ENCODE assay signal across 1 cellular context in genomic region chr5:126369995-126370731, GRCh38.
A peak's percentile ranks its signal among the peaks of the same experiment; 100 is the strongest.
TF ChIP-seq lines count a peak whose summit lies in the region.

No MANE protein-coding gene starts in this region.

TF ChIP-seq in HepG2, 621 proteins besides CTCF, POLR2A, EP300 and RAD21 (continued from another document and continues in another):
- TF ChIP-seq HOMEZ (CRISPR knock-in tag; IDR thresholded peaks at IDR 0.05; ENCODE audit: low read depth), result no peak; the same call in 1 of the 2 replicates
- peak; percentile 35; the same call in 1 of the 2 replicates for TF ChIP-seq HNF1A (IDR thresholded peaks at IDR 0.05; ENCODE audit: low read depth)
- peak; percentile 41; the same call in 1 of the 2 replicates for TF ChIP-seq HNF1A (CRISPR knock-in tag; IDR thresholded peaks at IDR 0.05; ENCODE audit: borderline replicate concordance)
- TF ChIP-seq TEAD3 (CRISPR knock-in tag; optimal IDR thresholded peaks at IDR 0.05; ENCODE audit: borderline replicate concordance), result peak; percentile 23
- 0 out of 2 replicates have a peak, but pooled peaks have one; percentile 25 for TF ChIP-seq ZNF792 (CRISPR knock-in tag; IDR thresholded peaks at IDR 0.05)
- no peak for TF ChIP-seq PHF5A (CRISPR knock-in tag; IDR thresholded peaks at IDR 0.05; ENCODE audit: low read depth, unreplicated experiment)
- 0 out of 2 replicates have a peak, but pooled peaks have one; percentile 25 for TF ChIP-seq PPARG (CRISPR knock-in tag; conservative IDR thresholded peaks at IDR 0.05)
- no peak for TF ChIP-seq SOX6 (IDR thresholded peaks at IDR 0.05)
- 0 out of 2 replicates have a peak, but pooled peaks have one; percentile 6 for TF ChIP-seq SOX6 (CRISPR knock-in tag; IDR thresholded peaks at IDR 0.05)
- TF ChIP-seq RARA (CRISPR knock-in tag; IDR thresholded peaks at IDR 0.05), result peak; percentile 40; the same call in 1 of the 2 replicates
- TF ChIP-seq CEBPG (CRISPR knock-in tag; IDR thresholded peaks at IDR 0.05), result peak; percentile 52
- no peak for TF ChIP-seq TRAFD1 (CRISPR knock-in tag; IDR thresholded peaks at IDR 0.05; ENCODE audit: borderline replicate concordance)
- TF ChIP-seq TBL1XR1 (IDR thresholded peaks at IDR 0.05; ENCODE audit: borderline replicate concordance, low read length, partially characterized antibody), result no peak
- TF ChIP-seq MAX (IDR thresholded peaks at IDR 0.05), result peak; percentile 48; the same call in 1 of the 2 replicates
- TF ChIP-seq, protein P1, sequence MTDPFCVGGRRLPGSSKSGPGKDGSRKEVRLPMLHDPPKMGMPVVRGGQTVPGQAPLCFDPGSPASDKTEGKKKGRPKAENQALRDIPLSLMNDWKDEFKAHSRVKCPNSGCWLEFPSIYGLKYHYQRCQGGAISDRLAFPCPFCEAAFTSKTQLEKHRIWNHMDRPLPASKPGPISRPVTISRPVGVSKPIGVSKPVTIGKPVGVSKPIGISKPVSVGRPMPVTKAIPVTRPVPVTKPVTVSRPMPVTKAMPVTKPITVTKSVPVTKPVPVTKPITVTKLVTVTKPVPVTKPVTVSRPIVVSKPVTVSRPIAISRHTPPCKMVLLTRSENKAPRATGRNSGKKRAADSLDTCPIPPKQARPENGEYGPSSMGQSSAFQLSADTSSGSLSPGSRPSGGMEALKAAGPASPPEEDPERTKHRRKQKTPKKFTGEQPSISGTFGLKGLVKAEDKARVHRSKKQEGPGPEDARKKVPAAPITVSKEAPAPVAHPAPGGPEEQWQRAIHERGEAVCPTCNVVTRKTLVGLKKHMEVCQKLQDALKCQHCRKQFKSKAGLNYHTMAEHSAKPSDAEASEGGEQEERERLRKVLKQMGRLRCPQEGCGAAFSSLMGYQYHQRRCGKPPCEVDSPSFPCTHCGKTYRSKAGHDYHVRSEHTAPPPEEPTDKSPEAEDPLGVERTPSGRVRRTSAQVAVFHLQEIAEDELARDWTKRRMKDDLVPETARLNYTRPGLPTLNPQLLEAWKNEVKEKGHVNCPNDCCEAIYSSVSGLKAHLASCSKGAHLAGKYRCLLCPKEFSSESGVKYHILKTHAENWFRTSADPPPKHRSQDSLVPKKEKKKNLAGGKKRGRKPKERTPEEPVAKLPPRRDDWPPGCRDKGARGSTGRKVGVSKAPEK (CRISPR knock-in tag; IDR thresholded peaks at IDR 0.05; ENCODE audit: borderline replicate concordance), result no peak
- no peak for TF ChIP-seq ZNF24 (IDR thresholded peaks at IDR 0.05)
- TF ChIP-seq ZBTB7B (CRISPR knock-in tag; IDR thresholded peaks at IDR 0.05), result peak; percentile 56; the same call in 1 of the 2 replicates
- no peak for TF ChIP-seq MIER2 (CRISPR knock-in tag; IDR thresholded peaks at IDR 0.05)
- 0 out of 2 replicates have a peak, but pooled peaks have one; percentile 6 for TF ChIP-seq HNRNPUL1 (IDR thresholded peaks at IDR 0.05; ENCODE audit: low read depth, low read length)
- TF ChIP-seq MED13 (CRISPR knock-in tag; IDR thresholded peaks at IDR 0.05), result no peak
- TF ChIP-seq ZNF143 (CRISPR knock-in tag; IDR thresholded peaks at IDR 0.05), result 0 out of 2 replicates have a peak, but pooled peaks have one; percentile 35
- peak; percentile 51; the same call in 1 of the 2 replicates for TF ChIP-seq DMAP1 (CRISPR knock-in tag; IDR thresholded peaks at IDR 0.05)
- TF ChIP-seq RAD51 (IDR thresholded peaks at IDR 0.05; ENCODE audit: borderline replicate concordance), result no peak
- TF ChIP-seq SNAPC2 (CRISPR knock-in tag; IDR thresholded peaks at IDR 0.05), result no peak
- 0 out of 2 replicates have a peak, but pooled peaks have one; percentile 57 for TF ChIP-seq NAIF1 (CRISPR knock-in tag; IDR thresholded peaks at IDR 0.05; ENCODE audit: borderline replicate concordance)
- peak; percentile 24 for TF ChIP-seq XRCC5 (optimal IDR thresholded peaks at IDR 0.05; ENCODE audit: low read length)
- TF ChIP-seq IRF2 (CRISPR knock-in tag; IDR thresholded peaks at IDR 0.05), result peak; percentile 41
- peak; percentile 22; the same call in 1 of the 2 replicates for TF ChIP-seq TCF7 (IDR thresholded peaks at IDR 0.05; ENCODE audit: low read depth)
- no peak for TF ChIP-seq HOXA7 (CRISPR knock-in tag; IDR thresholded peaks at IDR 0.05)
- TF ChIP-seq HMGXB4 (CRISPR knock-in tag; IDR thresholded peaks at IDR 0.05; ENCODE audit: borderline replicate concordance in 1 of 2, low read depth in 1 of 2), result peak in 1 of 2 experiments; percentile 48; a peak in 1 of 4 replicates
- peak; percentile 56; the same call in 1 of the 2 replicates for TF ChIP-seq PITX1 (CRISPR knock-in tag; IDR thresholded peaks at IDR 0.05)
- 0 out of 2 replicates have a peak, but pooled peaks have one; percentile 30 for TF ChIP-seq ZSCAN29 (CRISPR knock-in tag; conservative IDR thresholded peaks at IDR 0.05)
- TF ChIP-seq FOXO1 (CRISPR knock-in tag; IDR thresholded peaks at IDR 0.05), result peak; percentile 12; the same call in 1 of the 2 replicates
- TF ChIP-seq, protein P2, sequence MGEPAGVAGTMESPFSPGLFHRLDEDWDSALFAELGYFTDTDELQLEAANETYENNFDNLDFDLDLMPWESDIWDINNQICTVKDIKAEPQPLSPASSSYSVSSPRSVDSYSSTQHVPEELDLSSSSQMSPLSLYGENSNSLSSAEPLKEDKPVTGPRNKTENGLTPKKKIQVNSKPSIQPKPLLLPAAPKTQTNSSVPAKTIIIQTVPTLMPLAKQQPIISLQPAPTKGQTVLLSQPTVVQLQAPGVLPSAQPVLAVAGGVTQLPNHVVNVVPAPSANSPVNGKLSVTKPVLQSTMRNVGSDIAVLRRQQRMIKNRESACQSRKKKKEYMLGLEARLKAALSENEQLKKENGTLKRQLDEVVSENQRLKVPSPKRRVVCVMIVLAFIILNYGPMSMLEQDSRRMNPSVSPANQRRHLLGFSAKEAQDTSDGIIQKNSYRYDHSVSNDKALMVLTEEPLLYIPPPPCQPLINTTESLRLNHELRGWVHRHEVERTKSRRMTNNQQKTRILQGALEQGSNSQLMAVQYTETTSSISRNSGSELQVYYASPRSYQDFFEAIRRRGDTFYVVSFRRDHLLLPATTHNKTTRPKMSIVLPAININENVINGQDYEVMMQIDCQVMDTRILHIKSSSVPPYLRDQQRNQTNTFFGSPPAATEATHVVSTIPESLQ (CRISPR knock-in tag; conservative IDR thresholded peaks at IDR 0.05), result no peak
- TF ChIP-seq ESRRA (CRISPR knock-in tag; IDR thresholded peaks at IDR 0.05; ENCODE audit: low read depth), result no peak
- TF ChIP-seq, protein P3, sequence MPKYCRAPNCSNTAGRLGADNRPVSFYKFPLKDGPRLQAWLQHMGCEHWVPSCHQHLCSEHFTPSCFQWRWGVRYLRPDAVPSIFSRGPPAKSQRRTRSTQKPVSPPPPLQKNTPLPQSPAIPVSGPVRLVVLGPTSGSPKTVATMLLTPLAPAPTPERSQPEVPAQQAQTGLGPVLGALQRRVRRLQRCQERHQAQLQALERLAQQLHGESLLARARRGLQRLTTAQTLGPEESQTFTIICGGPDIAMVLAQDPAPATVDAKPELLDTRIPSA (CRISPR knock-in tag; IDR thresholded peaks at IDR 0.05; ENCODE audit: borderline replicate concordance), result no peak
- TF ChIP-seq ZBTB34 (CRISPR knock-in tag; IDR thresholded peaks at IDR 0.05), result no peak
- TF ChIP-seq ATF7-NPFF (CRISPR knock-in tag; IDR thresholded peaks at IDR 0.05; ENCODE audit: low read depth), result no peak
- TF ChIP-seq ELF3 (CRISPR knock-in tag; IDR thresholded peaks at IDR 0.05), result peak; percentile 35; the same call in 1 of the 2 replicates
- no peak for TF ChIP-seq SMYD3 (CRISPR knock-in tag; IDR thresholded peaks at IDR 0.05)
- TF ChIP-seq THAP11 (CRISPR knock-in tag; IDR thresholded peaks at IDR 0.05), result peak; percentile 44
- no peak for TF ChIP-seq ZNF44 (CRISPR knock-in tag; IDR thresholded peaks at IDR 0.05)
- peak; percentile 75 for TF ChIP-seq SAP130 (CRISPR knock-in tag; IDR thresholded peaks at IDR 0.05; ENCODE audit: low read depth)
- TF ChIP-seq ZNF225 (CRISPR knock-in tag; IDR thresholded peaks at IDR 0.05), result no peak
- no peak for TF ChIP-seq BATF2 (CRISPR knock-in tag; IDR thresholded peaks at IDR 0.05)
- no peak; the same call in 1 of the 2 replicates for TF ChIP-seq HMG20A (CRISPR knock-in tag; IDR thresholded peaks at IDR 0.05; ENCODE audit: borderline replicate concordance)
